1 cellular context compared by ENCODE assay signal in genomic region chr6:110173506-110174132, GRCh38.
TF ChIP-seq lines count a peak whose summit lies in the region.

No MANE protein-coding gene starts in this region.

TF ChIP-seq in GM12878, 131 proteins besides CTCF, POLR2A, EP300 and RAD21:
- TF ChIP-seq ZNF592 (IDR thresholded peaks at IDR 0.05) = no peak
- no peak for TF ChIP-seq EGR1 (IDR thresholded peaks at IDR 0.05; ENCODE audit: borderline replicate concordance in 1 of 2, low read depth in 2 of 2, low read length in 2 of 2)
- TF ChIP-seq REST (IDR thresholded peaks at IDR 0.05; ENCODE audit: low read depth, low read length) = peak; percentile 71
- TF ChIP-seq NR2F1 (conservative IDR thresholded peaks at IDR 0.05) = no peak
- TF ChIP-seq GABPA (IDR thresholded peaks at IDR 0.05; ENCODE audit: low read depth) = no peak
- TF ChIP-seq RBBP5 (conservative IDR thresholded peaks at IDR 0.05) = no peak
- TF ChIP-seq SKIL (IDR thresholded peaks at IDR 0.05; ENCODE audit: low read depth, poor library complexity, severe bottlenecking) = no peak
